ENCODE assay signal across 21 cellular contexts in genomic region chr20:49103019-49103418, GRCh38.
"Had no signal": no experiment of that assay in that cellular context is flagged by ENCODE, and none has a peak within 500 bp of the region (broad histone marks: within the 10 kb centered on the region; RNA-seq: fewer than 3 reads in every experiment).

No MANE protein-coding gene starts in this region.

- H3K27ac Mint-ChIP-seq: activated B cell treated with CpG ODN at 0.5 μM for 24 hours; activated CD4-positive, alpha-beta T cell treated with anti-CD3 and anti-CD28 coated beads, Interleukin-2, amount 10 ng/mL, durations not matched to agents 24 days and 14 days; dendritic cell treated with granulocyte-macrophage colony-stimulating factor and Interleukin-4, amounts not matched to agents 40 ng/mL and 50 ng/mL, for 4 days; nephron had no signal

- H3K27me3 Mint-ChIP-seq: activated B cell treated with CpG ODN at 0.5 μM for 24 hours; activated CD4-positive, alpha-beta T cell treated with anti-CD3 and anti-CD28 coated beads, Interleukin-2, amount 10 ng/mL, durations not matched to agents 24 days and 14 days; dendritic cell treated with granulocyte-macrophage colony-stimulating factor and Interleukin-4, amounts not matched to agents 40 ng/mL and 50 ng/mL, for 4 days; stimulated activated naive CD8-positive, alpha-beta T cell treated with anti-CD3 and anti-CD28 coated beads, Interleukin-15, amount 100 ng/mL, for 72 hours had no signal

- H3K27me3 ChIP-seq: brain microvascular endothelial cell, gastroesophageal sphincter, heart right ventricle, left lung, testis, upper lobe of left lung had no signal

- H3K27ac ChIP-seq: brain microvascular endothelial cell, gastroesophageal sphincter, heart right ventricle, left lung, prostate gland, skin epidermis, testis, upper lobe of left lung had no signal

- ATAC-seq: gastroesophageal sphincter; left lung; right cardiac atrium; stimulated activated naive CD8-positive, alpha-beta T cell treated with anti-CD3 and anti-CD28 coated beads, Interleukin-15, amount 100 ng/mL, for 72 hours had no signal

- FAIRE-seq: islet of Langerhans had no signal

- H3K4me1 ChIP-seq: gastroesophageal sphincter, left lung had no signal

- H3K36me3 ChIP-seq: prostate gland had no signal

- H3K9me3 Mint-ChIP-seq: activated B cell treated with CpG ODN at 0.5 μM for 24 hours; activated CD4-positive, alpha-beta T cell treated with anti-CD3 and anti-CD28 coated beads, Interleukin-2, amount 10 ng/mL, durations not matched to agents 24 days and 14 days; dendritic cell treated with granulocyte-macrophage colony-stimulating factor and Interleukin-4, amounts not matched to agents 40 ng/mL and 50 ng/mL, for 4 days; nephron; stimulated activated naive CD8-positive, alpha-beta T cell treated with anti-CD3 and anti-CD28 coated beads, Interleukin-15, amount 100 ng/mL, for 72 hours; T-helper 2 cell treated with Interferon-gamma antibody and Interleukin-4, amounts not matched to agents 5 μg/mL and 100 μg/mL, for 36 hours had no signal

- H3K9me3 ChIP-seq: gastroesophageal sphincter, heart right ventricle, left lung, prostate gland, testis, upper lobe of left lung had no signal

- H3K4me3 Mint-ChIP-seq: activated B cell treated with CpG ODN at 0.5 μM for 24 hours; activated CD4-positive, alpha-beta T cell treated with anti-CD3 and anti-CD28 coated beads, Interleukin-2, amount 10 ng/mL, durations not matched to agents 24 days and 14 days; dendritic cell treated with granulocyte-macrophage colony-stimulating factor and Interleukin-4, amounts not matched to agents 40 ng/mL and 50 ng/mL, for 4 days; nephron; stimulated activated naive CD8-positive, alpha-beta T cell treated with anti-CD3 and anti-CD28 coated beads, Interleukin-15, amount 100 ng/mL, for 72 hours; T-helper 2 cell treated with Interferon-gamma antibody and Interleukin-4, amounts not matched to agents 5 μg/mL and 100 μg/mL, for 36 hours had no signal

- H3K4me3 ChIP-seq: gastroesophageal sphincter, heart right ventricle, left lung, prostate gland, skin epidermis, testis, upper lobe of left lung had no signal

- DNase-seq: activated B cell treated with CpG ODN at 0.5 μM for 24 hours; activated CD4-positive, alpha-beta T cell treated with anti-CD3 and anti-CD28 coated beads, Interleukin-2, amount 10 ng/mL, durations not matched to agents 24 days and 14 days; activated naive CD4-positive, alpha-beta T cell treated with anti-CD3 and anti-CD28 coated beads, Interleukin-2, amount 50 U/mL, for 16 hours; brain microvascular endothelial cell; cerebellar nuclear complex; heart right ventricle; left lung; right cardiac atrium; stimulated activated CD4-positive, alpha-beta T cell treated with anti-CD3 and anti-CD28 coated beads, Interleukin-15, amount 100 ng/mL, for 24 hours; stimulated activated CD4-positive, alpha-beta T cell treated with anti-CD3 and anti-CD28 coated beads, Interleukin-4, amount 100 ng/mL, for 24 hours; stimulated activated naive CD8-positive, alpha-beta T cell treated with anti-CD3 and anti-CD28 coated beads, Interleukin-15, amount 100 ng/mL, for 72 hours; SW 1271; testis; upper lobe of left lung had no signal
